In the genomic region with DNA sequence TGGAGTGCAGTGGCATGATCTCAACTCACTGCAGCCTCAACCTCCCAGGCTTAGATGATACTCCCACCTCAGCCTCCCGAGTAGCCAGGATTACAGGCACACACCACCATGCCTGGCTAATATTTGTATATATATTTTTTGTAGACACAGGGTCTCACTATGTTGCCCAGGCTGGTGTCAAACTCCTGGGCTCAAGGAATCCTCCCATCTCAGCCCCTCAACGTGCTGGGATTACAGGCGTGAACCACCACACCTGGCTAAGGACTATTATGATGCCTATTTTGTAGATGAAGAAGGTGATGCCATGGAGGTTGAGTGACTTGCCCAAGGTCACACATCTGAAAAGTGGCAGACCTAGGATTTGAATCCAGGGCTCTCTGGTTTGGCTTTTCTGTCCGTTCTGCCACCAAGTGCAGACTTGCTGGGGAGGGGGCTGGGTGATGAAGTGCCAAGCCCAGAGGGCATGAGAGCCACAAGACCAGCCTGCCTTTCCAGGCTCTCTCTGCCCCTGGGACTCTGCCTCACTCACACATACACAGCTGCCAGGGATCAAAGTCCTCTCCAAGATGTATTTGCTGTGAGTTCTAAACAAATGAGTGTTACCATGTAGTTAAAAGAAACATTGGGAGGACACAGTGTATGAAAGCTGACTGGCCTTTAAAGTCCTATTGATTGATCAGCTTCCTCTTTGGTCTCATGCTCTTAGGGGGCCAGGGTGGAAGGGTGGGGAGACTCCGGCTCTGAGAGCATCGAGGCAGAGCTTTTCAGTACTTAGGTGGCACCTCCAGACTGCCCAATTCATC, we compare ENCODE assay signal across 13 cellular contexts. TPM values are rescaled to one million over a fixed set of nuclear protein-coding genes. Genes with fewer than 3 reads are reported as not detected.
DNase-seq lines count a peak whose midpoint lies in the region; ATAC-seq and TF ChIP-seq lines count a peak whose summit lies in the region.
"Had no signal": no experiment of that assay in that cellular context is flagged by ENCODE, and none has a peak within 500 bp of the region (broad histone marks: within the 10 kb centered on the region; RNA-seq: fewer than 3 reads in every experiment).

No MANE protein-coding gene starts in this region.

- H3K36me3 ChIP-seq in mucosa of descending colon (ENCODE audit: low read depth): no peaks in the 10 kb centered on the region
- H3K36me3 ChIP-seq: BE2C had no signal

- H3K4me1 ChIP-seq in mucosa of descending colon (ENCODE audit: low read depth): no peaks in the 10 kb centered on the region
- H3K4me1 ChIP-seq: A549, BE2C had no signal

- no peaks in the 10 kb centered on the region for H3K9me3 ChIP-seq in mucosa of descending colon
- H3K9me3 ChIP-seq: A549, BE2C had no signal

- intact Hi-C loops in left colon (cut with DNase I, micrococcal nuclease): no loop called here
- intact Hi-C loops in mucosa of descending colon (cut with DNase I, micrococcal nuclease): loop anchor here in 1 of 2 donors (10.0 kb wide), 1 partner anchor 1927 kb away; no protein-coding TSS in a partner anchor

- no peak overlapping the region for H3K4me3 ChIP-seq in mucosa of descending colon
- H3K4me3 ChIP-seq: A549 had no signal

- ATAC-seq in left colon (peak; percentile 44), mucosa of descending colon (peak; percentile 27), GM21786 (IDR thresholded peaks at IDR 0.05; ENCODE audit: unreplicated experiment) (no peak), GM21390 (IDR thresholded peaks at IDR 0.05; ENCODE audit: unreplicated experiment) (no peak), GM21528 (IDR thresholded peaks at IDR 0.05; ENCODE audit: low FRiP score, unreplicated experiment) (no peak)
- ATAC-seq: A549, HCT116 had no signal

- DNase-seq in NCI-H526 treated with DMSO at 0.1 percent for 48 hours (lab: John Stamatoyannopoulos, UW) (peak; percentile 71), left colon (no peak), mucosa of descending colon (no peak)
- DNase-seq: BE2C; CD4-positive, alpha-beta memory T cell; COR-L47; DMS79; KG1 had no signal

- no peak for TF ChIP-seq CTCF in mucosa of descending colon (IDR thresholded peaks at IDR 0.05)

RNA-seq across cellular contexts. Expression of gene RBM19, which starts 21.3 kb away (rescaled TPM):
- total RNA-seq in left colon (10 to 100 TPM; 20.9 to 24.0 TPM), mucosa of descending colon (10 to 100 TPM; 22.5 to 38.4 (median 32.9) TPM)

Comparison
In these comparisons a context has a peak if more than half of its experiments do, and no peak if none do; other contexts are left out.
1. ATAC-seq: peak in left colon (single experiment) and mucosa of descending colon (single experiment); none in GM21786 (single experiment), GM21390 (single experiment) and GM21528 (single experiment).